25 cellular contexts compared by ENCODE assay signal in genomic region chr16:81461243-81461642, GRCh38.
"Had no signal": no experiment of that assay in that cellular context is flagged by ENCODE, and none has a peak within 500 bp of the region (broad histone marks: within the 10 kb centered on the region; RNA-seq: fewer than 3 reads in every experiment).

No MANE protein-coding gene starts in this region.

- DNase-seq: activated CD4-positive, alpha-beta T cell treated with anti-CD3 and anti-CD28 coated beads for 1 hour; activated CD8-positive, alpha-beta memory T cell treated with anti-CD3 and anti-CD28 coated beads, Interleukin-2, amount 50 U/mL, for 48 hours; activated naive CD4-positive, alpha-beta T cell; activated T-cell treated with anti-CD3 and anti-CD28 coated beads, Interleukin-2, amount 50 U/mL, for 4 hours; brain microvascular endothelial cell; caudate nucleus; dermis blood vessel endothelial cell; effector CD8-positive, alpha-beta T cell; gastrocnemius medialis; head of caudate nucleus; hypothalamus; ovary; stimulated activated CD4-positive, alpha-beta T cell treated with anti-CD3 and anti-CD28 coated beads, Interleukin-12 subunit alpha, Interleukin-12 subunit beta, amount 100 ng/mL, for 4 hours; stimulated activated CD4-positive, alpha-beta T cell treated with anti-CD3 and anti-CD28 coated beads, Interleukin-4, amount 100 ng/mL, for 4 hours; stimulated activated naive CD8-positive, alpha-beta T cell treated with anti-CD3 and anti-CD28 coated beads, Interleukin-15, amount 100 ng/mL, for 72 hours; T-helper 9 cell; tibial artery had no signal

- H3K4me3 Mint-ChIP-seq: activated naive CD8-positive, alpha-beta T cell; activated T-cell treated with anti-CD3 and anti-CD28 coated beads, Interleukin-2, amount 50 U/mL, for 4 hours; natural killer cell treated with Interleukin-12 subunit alpha and Interleukin-12 subunit beta and Interleukin-15 and Interleukin-18, amount 100 ng/mL, for 72 hours; stimulated activated naive CD8-positive, alpha-beta T cell treated with anti-CD3 and anti-CD28 coated beads, Interleukin-15, amount 100 ng/mL, for 72 hours had no signal

- H3K4me3 ChIP-seq: adrenal gland, ascending aorta, esophagus muscularis mucosa, gastrocnemius medialis, ovary, prostate gland, tibial artery had no signal

- ATAC-seq: activated T-cell treated with anti-CD3 and anti-CD28 coated beads, Interleukin-2, amount 50 U/mL, for 4 hours; gastrocnemius medialis; natural killer cell treated with Interleukin-12 subunit alpha and Interleukin-12 subunit beta and Interleukin-15 and Interleukin-18, amount 100 ng/mL, for 72 hours; stimulated activated naive CD8-positive, alpha-beta T cell treated with anti-CD3 and anti-CD28 coated beads, Interleukin-15, amount 100 ng/mL, for 72 hours had no signal

- H3K27ac ChIP-seq: ascending aorta, brain microvascular endothelial cell, esophagus muscularis mucosa, gastrocnemius medialis, ovary, prostate gland, tibial artery had no signal

- H3K4me1 ChIP-seq: ascending aorta, gastrocnemius medialis, prostate gland, tibial artery had no signal

- FAIRE-seq: islet of Langerhans had no signal

- H3K27ac Mint-ChIP-seq: activated naive CD8-positive, alpha-beta T cell; activated T-helper 2 cell treated with anti-CD3 and anti-CD28 coated beads, Interferon-gamma antibody, Interleukin-2, Interleukin-4, amounts not matched to agents 10 μg/mL and 5 μg/mL and 100 μg/mL, durations not matched to agents 14 hours and 24 hours and 36 hours had no signal

- H3K36me3 ChIP-seq: adrenal gland, ascending aorta, brain microvascular endothelial cell, gastrocnemius medialis, ovary, prostate gland had no signal

- H3K27me3 ChIP-seq: adrenal gland, ascending aorta, brain microvascular endothelial cell, esophagus muscularis mucosa, gastrocnemius medialis, ovary, tibial artery had no signal

- H3K36me3 Mint-ChIP-seq: natural killer cell treated with Interleukin-12 subunit alpha and Interleukin-12 subunit beta and Interleukin-15 and Interleukin-18, amount 100 ng/mL, for 72 hours had no signal

- H3K27me3 Mint-ChIP-seq: activated naive CD8-positive, alpha-beta T cell; natural killer cell treated with Interleukin-12 subunit alpha and Interleukin-12 subunit beta and Interleukin-15 and Interleukin-18, amount 100 ng/mL, for 72 hours; stimulated activated naive CD8-positive, alpha-beta T cell treated with anti-CD3 and anti-CD28 coated beads, Interleukin-15, amount 100 ng/mL, for 72 hours had no signal

- H3K9me3 ChIP-seq: adrenal gland, ascending aorta, esophagus muscularis mucosa, gastrocnemius medialis, ovary, prostate gland, tibial artery had no signal

- H3K9me3 Mint-ChIP-seq: activated T-cell treated with anti-CD3 and anti-CD28 coated beads, Interleukin-2, amount 50 U/mL, for 4 hours; activated T-helper 2 cell treated with anti-CD3 and anti-CD28 coated beads, Interferon-gamma antibody, Interleukin-2, Interleukin-4, amounts not matched to agents 10 μg/mL and 5 μg/mL and 100 μg/mL, durations not matched to agents 14 hours and 24 hours and 36 hours; natural killer cell treated with Interleukin-12 subunit alpha and Interleukin-12 subunit beta and Interleukin-15 and Interleukin-18, amount 100 ng/mL, for 72 hours had no signal
